In the genomic region with DNA sequence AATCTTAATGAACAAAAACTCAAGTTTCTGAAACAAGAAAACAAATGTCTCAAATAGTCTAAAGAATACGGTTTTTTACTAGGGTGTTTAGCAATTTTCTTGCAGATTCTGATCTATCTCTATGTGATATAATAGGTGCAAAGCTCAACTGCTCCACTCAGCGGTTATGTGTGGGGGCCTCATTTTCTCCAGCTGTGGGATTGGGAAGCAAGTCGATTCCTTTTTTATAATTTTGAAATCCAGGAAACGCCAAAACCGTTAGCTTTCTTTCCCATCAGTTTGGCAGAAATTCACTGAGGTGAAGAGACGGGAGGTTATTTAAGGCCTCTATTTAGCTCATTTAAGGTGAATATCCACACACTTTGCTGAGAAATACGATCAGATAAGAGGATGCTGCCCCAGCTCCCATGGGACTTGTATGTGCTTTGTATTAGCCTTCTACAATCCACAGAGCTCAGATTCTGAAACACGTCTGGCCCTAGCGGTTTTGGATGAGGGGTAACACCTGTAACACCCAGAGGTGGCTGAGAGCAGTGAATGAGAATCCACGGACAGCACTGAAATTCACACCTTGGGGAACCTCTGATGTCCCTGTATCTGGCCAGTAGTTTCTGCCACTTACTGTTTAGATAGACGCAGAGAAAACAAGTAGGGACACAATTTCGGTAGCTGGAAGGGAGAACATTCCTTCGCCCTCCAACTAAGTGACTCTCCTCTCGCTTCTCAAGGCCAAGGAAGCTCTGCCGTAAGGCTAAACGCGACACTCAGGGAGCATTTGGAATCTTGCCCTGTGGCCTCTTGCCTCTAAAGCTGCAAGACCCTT, we compare ENCODE assay signal across 9 cellular contexts. TPM values are rescaled to one million over a fixed set of nuclear protein-coding genes. Genes with fewer than 3 reads are reported as not detected.
DNase-seq lines count a peak whose midpoint lies in the region; ATAC-seq, FAIRE-seq and TF ChIP-seq lines count a peak whose summit lies in the region.
"Had no signal": no experiment of that assay in that cellular context is flagged by ENCODE, and none has a peak within 500 bp of the region (broad histone marks: within the 10 kb centered on the region; RNA-seq: fewer than 3 reads in every experiment).

No MANE protein-coding gene starts in this region.

- CTCF ChIA-PET in WTC11 (lab: Charles Lee), result interaction anchor here (0.6 to 3.8 kb wide), 37 partner anchors 9 to 602 kb away, joined by 3 to 49 read pairs (median 4); a partner anchor contains a TSS

- no peaks in the 10 kb centered on the region for H3K27me3 Mint-ChIP-seq in WTC11 (ENCODE audit: low read depth)
- peaks cover 0 to 5% of the 10 kb centered on the region in 2 donors for H3K27me3 Mint-ChIP-seq in natural killer cell treated with Interleukin-12 subunit alpha and Interleukin-12 subunit beta and Interleukin-15 and Interleukin-18, amount 100 ng/mL, for 72 hours
- H3K27me3 Mint-ChIP-seq: activated naive CD4-positive, alpha-beta T cell treated with anti-CD3 and anti-CD28 coated beads, Interleukin-2, amount 50 U/mL, for 24 hours had no signal

- H3K4me1 Mint-ChIP-seq in WTC11, result peaks cover 19% of the 10 kb centered on the region
- H3K4me1 Mint-ChIP-seq in natural killer cell treated with Interleukin-12 subunit alpha and Interleukin-12 subunit beta and Interleukin-15 and Interleukin-18, amount 100 ng/mL, for 72 hours (ENCODE audit: low read depth in 2 of 2), result peaks cover 5 to 6% of the 10 kb centered on the region in 2 donors

- TF ChIP-seq CTCF in AG09319 (IDR thresholded peaks at IDR 0.05; ENCODE audit: low read depth, low read length) (peak; percentile 80), WTC11 (IDR thresholded peaks at IDR 0.05) (no peak)

- FAIRE-seq in HTR-8/SVneo (lab: Jason Lieb, UNC), result no peak

- peak; percentile 49 for DNase-seq in AG09319 (ENCODE audit: extremely low read depth, low read depth)
- DNase-seq in HTR-8/SVneo (ENCODE audit: insufficient read length, low spot score), result peak; percentile 93
- no peak for DNase-seq in WTC11 (ENCODE audit: low spot score)
- DNase-seq in medulla oblongata (ENCODE audit: extremely low spot score), result peak; percentile 69
- no peak for DNase-seq in stimulated activated CD4-positive, alpha-beta T cell treated with anti-CD3 and anti-CD28 coated beads, Interleukin-2, amount 100 ng/mL, for 24 hours
- no peak for DNase-seq in natural killer cell treated with Interleukin-12 subunit alpha and Interleukin-12 subunit beta and Interleukin-15 and Interleukin-18, amount 100 ng/mL, for 72 hours (ENCODE audit: low spot score)

- H3K9me3 Mint-ChIP-seq in WTC11, result peaks cover 9% of the 10 kb centered on the region
- H3K9me3 Mint-ChIP-seq in natural killer cell treated with Interleukin-12 subunit alpha and Interleukin-12 subunit beta and Interleukin-15 and Interleukin-18, amount 100 ng/mL, for 72 hours, result no peaks in the 10 kb centered on the region
- H3K9me3 Mint-ChIP-seq: activated naive CD4-positive, alpha-beta T cell treated with anti-CD3 and anti-CD28 coated beads, Interleukin-2, amount 50 U/mL, for 24 hours had no signal

- no peak overlapping the region for H3K4me3 Mint-ChIP-seq in WTC11
- H3K4me3 Mint-ChIP-seq in natural killer cell treated with Interleukin-12 subunit alpha and Interleukin-12 subunit beta and Interleukin-15 and Interleukin-18, amount 100 ng/mL, for 72 hours, result no peak overlapping the region
- H3K4me3 Mint-ChIP-seq: activated naive CD4-positive, alpha-beta T cell treated with anti-CD3 and anti-CD28 coated beads, Interleukin-2, amount 50 U/mL, for 24 hours had no signal

- H3K36me3 Mint-ChIP-seq in WTC11, result no peaks in the 10 kb centered on the region
- H3K36me3 Mint-ChIP-seq in natural killer cell treated with Interleukin-12 subunit alpha and Interleukin-12 subunit beta and Interleukin-15 and Interleukin-18, amount 100 ng/mL, for 72 hours, result no peaks in the 10 kb centered on the region
- H3K36me3 Mint-ChIP-seq: activated naive CD4-positive, alpha-beta T cell treated with anti-CD3 and anti-CD28 coated beads, Interleukin-2, amount 50 U/mL, for 24 hours had no signal

- ATAC-seq in WTC11 (no peak), HG03095 (IDR thresholded peaks at IDR 0.05; ENCODE audit: unreplicated experiment) (no peak), GM18858 (IDR thresholded peaks at IDR 0.05; ENCODE audit: unreplicated experiment) (no peak)
- ATAC-seq in natural killer cell treated with Interleukin-12 subunit alpha and Interleukin-12 subunit beta and Interleukin-15 and Interleukin-18, amount 100 ng/mL, for 72 hours, result no peak

- POLR2A ChIA-PET in WTC11 (lab: Charles Lee), result interaction anchor here (0.5 to 1.1 kb wide), 4 partner anchors 63 to 162 kb away, joined by 3 to 5 read pairs (median 4); a partner anchor contains a TSS

- H3K27ac Mint-ChIP-seq in WTC11, result peak overlapping the region; percentile 41; the same call in 1 of the 2 replicates
- H3K27ac Mint-ChIP-seq in natural killer cell treated with Interleukin-12 subunit alpha and Interleukin-12 subunit beta and Interleukin-15 and Interleukin-18, amount 100 ng/mL, for 72 hours, result no peak overlapping the region
- H3K27ac Mint-ChIP-seq: activated naive CD4-positive, alpha-beta T cell treated with anti-CD3 and anti-CD28 coated beads, Interleukin-2, amount 50 U/mL, for 24 hours had no signal

TF ChIP-seq in WTC11, 78 proteins besides CTCF, POLR2A, EP300 and RAD21:
- TF ChIP-seq ZNF423 (CRISPR knock-in tag; IDR thresholded peaks at IDR 0.05), result peak; percentile 1; the same call in 1 of the 2 replicates
- TF ChIP-seq ZNF263 (CRISPR knock-in tag; IDR thresholded peaks at IDR 0.05; ENCODE audit: low read depth), result 0 out of 2 replicates have a peak, but pooled peaks have one; percentile 18
- TF ChIP-seq, protein P1, sequence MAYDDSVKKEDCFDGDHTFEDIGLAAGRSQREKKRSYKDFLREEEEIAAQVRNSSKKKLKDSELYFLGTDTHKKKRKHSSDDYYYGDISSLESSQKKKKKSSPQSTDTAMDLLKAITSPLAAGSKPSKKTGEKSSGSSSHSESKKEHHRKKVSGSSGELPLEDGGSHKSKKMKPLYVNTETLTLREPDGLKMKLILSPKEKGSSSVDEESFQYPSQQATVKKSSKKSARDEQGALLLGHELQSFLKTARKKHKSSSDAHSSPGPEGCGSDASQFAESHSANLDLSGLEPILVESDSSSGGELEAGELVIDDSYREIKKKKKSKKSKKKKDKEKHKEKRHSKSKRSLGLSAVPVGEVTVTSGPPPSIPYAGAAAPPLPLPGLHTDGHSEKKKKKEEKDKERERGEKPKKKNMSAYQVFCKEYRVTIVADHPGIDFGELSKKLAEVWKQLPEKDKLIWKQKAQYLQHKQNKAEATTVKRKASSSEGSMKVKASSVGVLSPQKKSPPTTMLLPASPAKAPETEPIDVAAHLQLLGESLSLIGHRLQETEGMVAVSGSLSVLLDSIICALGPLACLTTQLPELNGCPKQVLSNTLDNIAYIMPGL (CRISPR knock-in tag; IDR thresholded peaks at IDR 0.05), result no peak

RNA-seq across cellular contexts. Expression of a gene that starts 6.6 kb away (rescaled TPM):
- 25.8 to 31.0 TPM (median 29.8 TPM) in 3 replicates for total RNA-seq in WTC11 (2021)
- 10 to 100 TPM in 1 of 2 donors, 1 to 10 TPM in 1; 6.7 to 15.0 TPM for total RNA-seq in natural killer cell treated with Interleukin-12 subunit alpha and Interleukin-12 subunit beta and Interleukin-15 and Interleukin-18, amount 100 ng/mL, for 72 hours

RNA-seq across cellular contexts. Expression of a gene that starts 56.9 kb away (rescaled TPM):
- 29.6 to 38.0 TPM (median 37.5 TPM) in 3 replicates for total RNA-seq in WTC11 (2021)
- 1 to 10 TPM; 3.8 to 4.1 TPM for total RNA-seq in natural killer cell treated with Interleukin-12 subunit alpha and Interleukin-12 subunit beta and Interleukin-15 and Interleukin-18, amount 100 ng/mL, for 72 hours

Comparison
In these comparisons a context has a peak if more than half of its experiments do, and no peak if none do; other contexts are left out.
1. DNase-seq: peak in AG09319 (single experiment), HTR-8/SVneo (single experiment) and medulla oblongata (single experiment); none in WTC11 (single experiment), stimulated activated CD4-positive, alpha-beta T cell treated with anti-CD3 and anti-CD28 coated beads, Interleukin-2, amount 100 ng/mL, for 24 hours (0 of 2) and natural killer cell treated with Interleukin-12 subunit alpha and Interleukin-12 subunit beta and Interleukin-15 and Interleukin-18, amount 100 ng/mL, for 72 hours (single experiment).